8 cellular contexts compared by ENCODE assay signal in genomic region chr12:40010899-40011774, GRCh38.
DNase-seq lines count a peak whose midpoint lies in the region; ATAC-seq and TF ChIP-seq lines count a peak whose summit lies in the region.

No MANE protein-coding gene starts in this region.

- H3K27me3 ChIP-seq in CD4-positive, alpha-beta T cell (ENCODE audit: control insufficient read depth, insufficient read depth, low read length): no peaks in the 10 kb centered on the region
- no peaks in the 10 kb centered on the region for H3K27me3 ChIP-seq in thoracic aorta (replicated peaks; ENCODE audit: insufficient read depth)

- no peaks in the 10 kb centered on the region for H3K9me3 ChIP-seq in CD4-positive, alpha-beta T cell (ENCODE audit: control insufficient read depth, low read length)
- H3K9me3 ChIP-seq in thoracic aorta: no peaks in the 10 kb centered on the region

- ATAC-seq in CD4-positive, alpha-beta T cell (ENCODE audit: poor library complexity): peak; percentile 91
- peak; percentile 95 for ATAC-seq in GM19023 (IDR thresholded peaks at IDR 0.05; ENCODE audit: unreplicated experiment)
- ATAC-seq in HG03135 (IDR thresholded peaks at IDR 0.05; ENCODE audit: unreplicated experiment): peak; percentile 94
- peak; percentile 88 to 97 for ATAC-seq in naive thymus-derived CD8-positive, alpha-beta T cell
- ATAC-seq in thoracic aorta (ENCODE audit: insufficient number of reproducible peaks, low FRiP score, low read depth): peak; percentile 80

- no peaks in the 10 kb centered on the region for H3K9me3 Mint-ChIP-seq in CD4-positive, alpha-beta T cell
- no peaks in the 10 kb centered on the region for H3K9me3 Mint-ChIP-seq in naive thymus-derived CD8-positive, alpha-beta T cell

- peaks cover 0 to 4% of the 10 kb centered on the region in 2 donors for H3K4me1 ChIP-seq in thoracic aorta (ENCODE audit: control insufficient read depth in 1 of 2, low read depth in 2 of 2)

- peak in 8 of 10 experiments; percentile 11 to 51 (median 28) for DNase-seq in CD4-positive, alpha-beta T cell
- DNase-seq in NCI-H748 treated with DMSO at 0.1 percent for 48 hours (lab: John Stamatoyannopoulos, UW): peak; percentile 34
- peak; percentile 60 for DNase-seq in activated CD8-positive, alpha-beta memory T cell treated with anti-CD3 and anti-CD28 coated beads for 24 hours
- DNase-seq in erythroblast (lab: John Stamatoyannopoulos, UW): peak; percentile 81 to 85
- DNase-seq in naive thymus-derived CD8-positive, alpha-beta T cell: peak in 9 of 10 donors; percentile 27 to 77 (median 60)
- DNase-seq in thoracic aorta (ENCODE audit: low spot score): peak; percentile 20

- no peak overlapping the region for H3K27ac Mint-ChIP-seq in CD4-positive, alpha-beta T cell
- H3K27ac Mint-ChIP-seq in naive thymus-derived CD8-positive, alpha-beta T cell: peak overlapping the region in 5 of 10 donors; percentile 21 to 52 (median 32)

- TF ChIP-seq CTCF in CD4-positive, alpha-beta T cell (IDR thresholded peaks at IDR 0.05): peak; percentile 84
- TF ChIP-seq CTCF in thoracic aorta (IDR thresholded peaks at IDR 0.05): peak; percentile 77

- H3K4me1 Mint-ChIP-seq in CD4-positive, alpha-beta T cell (ENCODE audit: low read depth): peaks cover 10% of the 10 kb centered on the region
- peaks cover 6 to 15% (median 15%) of the 10 kb centered on the region in 4 donors for H3K4me1 Mint-ChIP-seq in naive thymus-derived CD8-positive, alpha-beta T cell

- no peaks in the 10 kb centered on the region for H3K36me3 ChIP-seq in thoracic aorta

- H3K27ac ChIP-seq in CD4-positive, alpha-beta T cell (ENCODE audit: low read depth, low read length): no peak overlapping the region
- peak overlapping the region in 1 of 2 donors; percentile 14 for H3K27ac ChIP-seq in thoracic aorta

- H3K36me3 Mint-ChIP-seq in CD4-positive, alpha-beta T cell (ENCODE audit: low read depth): no peaks in the 10 kb centered on the region
- no peaks in the 10 kb centered on the region for H3K36me3 Mint-ChIP-seq in naive thymus-derived CD8-positive, alpha-beta T cell

- CTCF ChIA-PET in CD4-positive, alpha-beta T cell (lab: Charles Lee): interaction anchor here (0.6 to 2.9 kb wide), 17 partner anchors 10 to 106 kb away, joined by 3 to 34 read pairs (median 4); partner anchors contain the start of gene SLC2A13

- no peak for TF ChIP-seq POLR2A in erythroblast (IDR thresholded peaks at IDR 0.05; ENCODE audit: low read length)

- peak overlapping the region; percentile 68 for H3K4me3 ChIP-seq in thoracic aorta

- H3K4me3 Mint-ChIP-seq in CD4-positive, alpha-beta T cell: peak overlapping the region; percentile 47
- H3K4me3 Mint-ChIP-seq in naive thymus-derived CD8-positive, alpha-beta T cell: peak overlapping the region; percentile 51 to 78 (median 66)

- H3K27me3 Mint-ChIP-seq in CD4-positive, alpha-beta T cell: no peaks in the 10 kb centered on the region
- H3K27me3 Mint-ChIP-seq in naive thymus-derived CD8-positive, alpha-beta T cell: no peaks in the 10 kb centered on the region

- intact Hi-C loops in CD4-positive, alpha-beta T cell (cut with DNase I, micrococcal nuclease): loop anchor here (1.0 kb wide), 1 partner anchor 96 kb away; no protein-coding TSS in a partner anchor

- POLR2A ChIA-PET in CD4-positive, alpha-beta T cell (lab: Charles Lee): interaction anchor here (1.0 to 2.7 kb wide), 2 partner anchors 94 to 106 kb away, joined by 3 to 14 read pairs; partner anchors contain the start of gene SLC2A13
- POLR2A ChIA-PET in naive thymus-derived CD8-positive, alpha-beta T cell (lab: Charles Lee): interaction anchor here (0.6 kb wide), 1 partner anchor 97 kb away, joined by 3 read pairs; no protein-coding TSS in a partner anchor

Comparison
In these comparisons a context has a peak if more than half of its experiments do, and no peak if none do; other contexts are left out.
1. DNase-seq: peak in every context shown above with its lines; median percentile 83 in erythroblast; 60 in activated CD8-positive, alpha-beta memory T cell treated with anti-CD3 and anti-CD28 coated beads for 24 hours; 60 in naive thymus-derived CD8-positive, alpha-beta T cell; 34 in NCI-H748 treated with DMSO at 0.1 percent for 48 hours; 28 in CD4-positive, alpha-beta T cell; 20 in thoracic aorta.